In the genomic region with DNA sequence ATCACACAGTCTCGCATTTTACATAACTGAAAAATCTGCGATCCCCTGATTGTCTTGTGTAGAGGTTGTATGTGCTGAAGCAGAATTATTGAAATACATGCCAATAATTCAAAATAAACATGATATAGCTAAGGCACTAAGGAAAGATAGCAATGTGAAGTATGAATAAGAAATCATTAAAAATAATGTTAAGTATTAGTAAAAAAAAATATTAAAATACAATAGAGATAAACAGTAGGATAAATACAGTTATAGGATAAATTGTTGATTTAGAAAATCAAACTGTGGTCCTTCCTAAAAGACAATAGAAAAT, we compare ENCODE assay signal across 2 cellular contexts.
TF ChIP-seq lines count a peak whose summit lies in the region.

No MANE protein-coding gene starts in this region.

TF ChIP-seq in IMR-90, 13 proteins besides CTCF, POLR2A, EP300 and RAD21:
- no peak for TF ChIP-seq RCOR1 (IDR thresholded peaks at IDR 0.05; ENCODE audit: insufficient replicate concordance, low read length)
- TF ChIP-seq BHLHE40 (IDR thresholded peaks at IDR 0.05; ENCODE audit: low read depth, low read length): no peak
- TF ChIP-seq SMC3 (IDR thresholded peaks at IDR 0.05; ENCODE audit: low read depth, low read length): no peak
- TF ChIP-seq RFX5 (IDR thresholded peaks at IDR 0.05; ENCODE audit: low read depth, low read length): no peak
- TF ChIP-seq MAZ (IDR thresholded peaks at IDR 0.05; ENCODE audit: borderline replicate concordance, low read depth, low read length): no peak
- TF ChIP-seq MAFK (IDR thresholded peaks at IDR 0.05; ENCODE audit: low read depth, low read length): no peak
- TF ChIP-seq CHD1 (IDR thresholded peaks at IDR 0.05; ENCODE audit: low read depth, low read length): no peak
- TF ChIP-seq FOS (IDR thresholded peaks at IDR 0.05; ENCODE audit: low read depth, low read length): no peak
- no peak for TF ChIP-seq MXI1 (IDR thresholded peaks at IDR 0.05; ENCODE audit: borderline replicate concordance, low read depth, low read length)
- TF ChIP-seq, protein P1, sequence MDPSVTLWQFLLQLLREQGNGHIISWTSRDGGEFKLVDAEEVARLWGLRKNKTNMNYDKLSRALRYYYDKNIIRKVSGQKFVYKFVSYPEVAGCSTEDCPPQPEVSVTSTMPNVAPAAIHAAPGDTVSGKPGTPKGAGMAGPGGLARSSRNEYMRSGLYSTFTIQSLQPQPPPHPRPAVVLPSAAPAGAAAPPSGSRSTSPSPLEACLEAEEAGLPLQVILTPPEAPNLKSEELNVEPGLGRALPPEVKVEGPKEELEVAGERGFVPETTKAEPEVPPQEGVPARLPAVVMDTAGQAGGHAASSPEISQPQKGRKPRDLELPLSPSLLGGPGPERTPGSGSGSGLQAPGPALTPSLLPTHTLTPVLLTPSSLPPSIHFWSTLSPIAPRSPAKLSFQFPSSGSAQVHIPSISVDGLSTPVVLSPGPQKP (IDR thresholded peaks at IDR 0.05; ENCODE audit: borderline replicate concordance, low read depth, low read length): no peak
- TF ChIP-seq CEBPB (IDR thresholded peaks at IDR 0.05; ENCODE audit: low read depth, low read length): no peak
- TF ChIP-seq NFE2L2 (IDR thresholded peaks at IDR 0.05; ENCODE audit: low read depth, low read length): no peak
- TF ChIP-seq, protein P2, sequence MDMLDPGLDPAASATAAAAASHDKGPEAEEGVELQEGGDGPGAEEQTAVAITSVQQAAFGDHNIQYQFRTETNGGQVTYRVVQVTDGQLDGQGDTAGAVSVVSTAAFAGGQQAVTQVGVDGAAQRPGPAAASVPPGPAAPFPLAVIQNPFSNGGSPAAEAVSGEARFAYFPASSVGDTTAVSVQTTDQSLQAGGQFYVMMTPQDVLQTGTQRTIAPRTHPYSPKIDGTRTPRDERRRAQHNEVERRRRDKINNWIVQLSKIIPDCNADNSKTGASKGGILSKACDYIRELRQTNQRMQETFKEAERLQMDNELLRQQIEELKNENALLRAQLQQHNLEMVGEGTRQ (IDR thresholded peaks at IDR 0.05; ENCODE audit: low read depth, low read length): no peak

TF ChIP-seq in GM12878, 131 proteins besides CTCF, POLR2A, EP300 and RAD21:
- 0 out of 2 replicates have a peak, but pooled peaks have one; percentile 10 for TF ChIP-seq JUNB (IDR thresholded peaks at IDR 0.05)
- no peak for TF ChIP-seq ZSCAN29 (IDR thresholded peaks at IDR 0.05)
